Comparison of ENCODE assay signal across 25 cellular contexts in the genomic region with DNA sequence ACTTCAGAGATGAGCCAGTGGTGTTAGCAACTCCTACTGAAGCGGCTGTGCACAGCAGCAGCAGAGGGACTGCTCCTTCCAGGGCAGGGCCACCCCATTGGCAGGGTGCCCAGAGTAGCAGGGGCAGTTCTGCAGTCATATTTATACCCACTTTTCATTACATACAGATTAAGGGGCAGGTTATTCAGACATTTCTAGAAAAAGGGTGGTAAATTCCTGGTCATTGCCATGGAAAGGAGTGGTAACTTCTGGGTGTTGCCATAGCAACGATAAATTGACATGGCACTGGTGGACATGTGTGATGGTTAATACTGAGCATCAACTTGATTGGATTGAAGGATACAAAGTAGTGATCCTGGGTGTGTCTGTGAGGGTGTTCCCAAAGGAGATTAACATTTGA. TPM values are rescaled to one million over a fixed set of nuclear protein-coding genes. Genes with fewer than 3 reads are reported as not detected.
"Had no signal": no experiment of that assay in that cellular context is flagged by ENCODE, and none has a peak within 500 bp of the region (broad histone marks: within the 10 kb centered on the region; RNA-seq: fewer than 3 reads in every experiment).

No MANE protein-coding gene starts in this region.

- H3K36me3 ChIP-seq: brain microvascular endothelial cell, thyroid gland, WERI-Rb-1 had no signal

- H3K9me3 ChIP-seq: thyroid gland had no signal

- ATAC-seq: foreskin keratinocyte, left lobe of liver had no signal

- H3K4me3 Mint-ChIP-seq: activated naive CD4-positive, alpha-beta T cell treated with anti-CD3 and anti-CD28 coated beads, Interleukin-2, amount 10 ng/mL, durations not matched to agents 7 days and 5 days; endodermal cell; nephron progenitor cell had no signal

- DNase-seq: activated CD4-positive, alpha-beta T cell treated with anti-CD3 and anti-CD28 coated beads for 1 hour; activated CD8-positive, alpha-beta memory T cell treated with anti-CD3 and anti-CD28 coated beads for 24 hours; activated CD8-positive, alpha-beta memory T cell treated with anti-CD3 and anti-CD28 coated beads, Interleukin-2, amount 50 U/mL, for 48 hours; activated effector memory CD4-positive, alpha-beta T cell treated with Interleukin-2 at 50 U/mL for 16 hours; activated naive CD4-positive, alpha-beta T cell treated with anti-CD3 and anti-CD28 coated beads, Interleukin-2, amount 10 ng/mL, durations not matched to agents 7 days and 5 days; activated T-cell treated with anti-CD3 and anti-CD28 coated beads, Interleukin-2, amount 50 U/mL, for 48 hours; aorta; brain microvascular endothelial cell; central memory CD4-positive, alpha-beta T cell; endodermal cell; foreskin keratinocyte; glutamatergic neuron; hippocampal formation; nephron progenitor cell; nucleus accumbens; posterior cingulate gyrus; stimulated activated CD4-positive, alpha-beta T cell treated with anti-CD3 and anti-CD28 coated beads, Interleukin-12 subunit alpha, Interleukin-12 subunit beta, amount 100 ng/mL, for 4 hours; stimulated activated CD4-positive, alpha-beta T cell treated with anti-CD3 and anti-CD28 coated beads, Interleukin-1b, Interleukin-23, amount 100 ng/mL, for 48 hours; stimulated activated naive CD4-positive, alpha-beta T cell treated with Interleukin-2 at 50 U/mL for 16 hours; thyroid gland; WERI-Rb-1 had no signal

- H3K9me3 Mint-ChIP-seq: activated naive CD4-positive, alpha-beta T cell treated with anti-CD3 and anti-CD28 coated beads, Interleukin-2, amount 10 ng/mL, durations not matched to agents 7 days and 5 days had no signal

- H3K36me3 Mint-ChIP-seq: activated naive CD4-positive, alpha-beta T cell treated with anti-CD3 and anti-CD28 coated beads, Interleukin-2, amount 10 ng/mL, durations not matched to agents 7 days and 5 days had no signal

- H3K27ac Mint-ChIP-seq: activated naive CD4-positive, alpha-beta T cell treated with anti-CD3 and anti-CD28 coated beads, Interleukin-2, amount 10 ng/mL, durations not matched to agents 7 days and 5 days; endodermal cell; nephron progenitor cell had no signal

- H3K4me3 ChIP-seq: lung, thyroid gland had no signal

RNA-seq across cellular contexts. Expression of a gene that starts 45.0 kb away (rescaled TPM):
- total RNA-seq: aorta, endodermal cell, epithelial cell of proximal tubule, fibroblast of lung, foreskin keratinocyte had no signal
